Comparison of ENCODE assay signal across 13 cellular contexts in genomic region chr1:30790850-30791778, GRCh38. TPM values are rescaled to one million over a fixed set of nuclear protein-coding genes. Genes with fewer than 3 reads are reported as not detected.
DNase-seq lines count a peak whose midpoint lies in the region; ATAC-seq, FAIRE-seq and TF ChIP-seq lines count a peak whose summit lies in the region.
"Had no signal": no experiment of that assay in that cellular context is flagged by ENCODE, and none has a peak within 500 bp of the region (broad histone marks: within the 10 kb centered on the region; RNA-seq: fewer than 3 reads in every experiment).

No MANE protein-coding gene starts in this region.

- FAIRE-seq in GM18507 (lab: Jason Lieb, UNC), result peak; percentile 84

- peaks cover 33% of the 10 kb centered on the region for H3K4me1 ChIP-seq in BLaER1
- H3K4me1 ChIP-seq in hepatocyte (ENCODE audit: insufficient read depth), result no peaks in the 10 kb centered on the region
- H3K4me1 ChIP-seq: right lobe of liver had no signal

- H3K27me3 ChIP-seq in BLaER1, result peaks cover 5% of the 10 kb centered on the region; the same call in 1 of the 2 replicates
- no peaks in the 10 kb centered on the region for H3K27me3 ChIP-seq in hepatocyte
- H3K27me3 ChIP-seq: body of pancreas, right lobe of liver had no signal

- no peak for ATAC-seq in left cardiac atrium
- ATAC-seq: body of pancreas, right lobe of liver had no signal

- peak; percentile 32 for DNase-seq in GM18507 (ENCODE audit: extremely low spot score, insufficient read length, low read depth)
- DNase-seq in SKM-1 (lab: John Stamatoyannopoulos, UW; ENCODE audit: unreplicated experiment), result peak; percentile 73
- DNase-seq in hepatocyte (ENCODE audit: low spot score), result no peak
- no peak for DNase-seq in NCI-H1092 treated with DMSO at 0.1 percent for 48 hours (lab: John Stamatoyannopoulos, UW)
- DNase-seq in type B pancreatic cell (ENCODE audit: extremely low spot score, unreplicated experiment), result no peak
- DNase-seq in mesenteric fat pad (ENCODE audit: low spot score), result no peak
- no peak for DNase-seq in left cardiac atrium
- DNase-seq: body of pancreas, NCI-H1436, NCI-H526 had no signal

- H2AFZ ChIP-seq in hepatocyte, result no peak overlapping the region

- H3K27ac Mint-ChIP-seq in type B pancreatic cell, result no peak overlapping the region

- H3K36me3 ChIP-seq in BLaER1 (no peaks in the 10 kb centered on the region), hepatocyte (replicated peaks; ENCODE audit: insufficient read depth, low read depth) (no peaks in the 10 kb centered on the region)
- H3K36me3 ChIP-seq: right lobe of liver had no signal

- no peaks in the 10 kb centered on the region for H3K9me3 Mint-ChIP-seq in type B pancreatic cell
- H3K9me3 Mint-ChIP-seq: CD8-positive, alpha-beta memory T cell had no signal

- TF ChIP-seq CTCF in hepatocyte (IDR thresholded peaks at IDR 0.05; ENCODE audit: poor library complexity) (no peak), type B pancreatic cell (conservative IDR thresholded peaks at IDR 0.05) (no peak)

- intact Hi-C loops in left cardiac atrium (cut with DNase I), result no loop called here

- 62% methylated on average over 5 of the region's 5 CpGs for WGBS in hepatocyte (ENCODE audit: low lambda C conversion rate, missing lambda C conversion rate)

- H3K27me3 Mint-ChIP-seq in type B pancreatic cell, result peaks cover 39% of the 10 kb centered on the region

- H3K4me2 ChIP-seq in BLaER1, result peak overlapping the region; percentile 62
- H3K4me2 ChIP-seq in hepatocyte, result no peak overlapping the region

- H3K27ac ChIP-seq in BLaER1 (no peak overlapping the region), hepatocyte (peak overlapping the region; percentile 68)
- H3K27ac ChIP-seq: body of pancreas, right lobe of liver had no signal

- H3K9me2 ChIP-seq in hepatocyte (replicated peaks; ENCODE audit: insufficient read depth), result no peaks in the 10 kb centered on the region

- H3K4me1 Mint-ChIP-seq in type B pancreatic cell (ENCODE audit: unreplicated experiment), result peaks cover 26% of the 10 kb centered on the region

- H4K20me1 ChIP-seq in BLaER1 (no peaks in the 10 kb centered on the region; the same call in 1 of the 2 replicates), hepatocyte (ENCODE audit: insufficient read depth, poor library complexity, severe bottlenecking) (no peaks in the 10 kb centered on the region)

- H3K9ac ChIP-seq in BLaER1, result no peak overlapping the region

- no peak overlapping the region for H3K4me3 ChIP-seq in BLaER1
- no peak overlapping the region for H3K4me3 ChIP-seq in hepatocyte
- H3K4me3 ChIP-seq: body of pancreas, right lobe of liver had no signal

- H3K4me3 Mint-ChIP-seq in type B pancreatic cell, result no peak overlapping the region
- H3K4me3 Mint-ChIP-seq: CD8-positive, alpha-beta memory T cell had no signal

- H3K9me3 ChIP-seq in BLaER1 (no peaks in the 10 kb centered on the region), hepatocyte (ENCODE audit: low read depth) (no peaks in the 10 kb centered on the region)
- H3K9me3 ChIP-seq: body of pancreas, right lobe of liver had no signal

- H3K36me3 Mint-ChIP-seq in type B pancreatic cell, result no peaks in the 10 kb centered on the region
- H3K36me3 Mint-ChIP-seq: CD8-positive, alpha-beta memory T cell had no signal

- H3K79me2 ChIP-seq in hepatocyte, result no peaks in the 10 kb centered on the region

RNA-seq across cellular contexts. Expression of gene LAPTM5, which starts 33.5 kb away (rescaled TPM):
- total RNA-seq in hepatocyte (3.2 and 5.1 TPM in 2 replicates), type B pancreatic cell (ENCODE audit: low replicate concordance) (0.24 and 0.29 TPM in 2 replicates), mesenteric fat pad (251 TPM), left cardiac atrium (10 to 100 TPM; 44.7 to 68.1 TPM)
- 2.6 and 5.4 TPM in 2 replicates for polyA plus RNA-seq in hepatocyte

Comparison
In these comparisons a context has a peak if more than half of its experiments do, and no peak if none do; other contexts are left out.
1. DNase-seq: peak in GM18507 (single experiment) and SKM-1 (single experiment); none in hepatocyte (single experiment), NCI-H1092 treated with DMSO at 0.1 percent for 48 hours (single experiment), type B pancreatic cell (single experiment), mesenteric fat pad (single experiment) and left cardiac atrium (single experiment).